In the genomic region with DNA sequence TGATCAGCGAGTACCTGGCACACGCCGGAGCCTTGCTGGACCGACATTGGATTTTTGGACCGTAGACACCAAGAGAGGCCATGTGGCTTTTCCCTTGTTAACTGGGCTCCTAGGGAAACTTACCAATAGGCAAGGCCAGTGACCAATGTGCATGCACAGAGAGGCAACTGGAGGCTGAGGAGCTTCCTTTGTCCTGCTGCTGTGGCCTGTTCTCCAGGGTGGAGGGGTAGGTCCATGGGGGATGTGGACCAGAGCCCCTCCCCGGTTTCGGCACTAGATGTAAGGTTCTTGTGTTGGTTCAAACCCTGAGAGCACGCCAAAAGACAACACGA, we compare ENCODE assay signal across 1 cellular context.
TF ChIP-seq lines count a peak whose summit lies in the region.

No MANE protein-coding gene starts in this region.

TF ChIP-seq in K562, 482 proteins besides CTCF, POLR2A, EP300 and RAD21:
- TF ChIP-seq FOXK1 (CRISPR knock-in tag; IDR thresholded peaks at IDR 0.05; ENCODE audit: borderline replicate concordance) (0 out of 2 replicates have a peak, but pooled peaks have one; percentile 35), MTF1 (CRISPR knock-in tag; IDR thresholded peaks at IDR 0.05; ENCODE audit: borderline replicate concordance) (no peak), HDGF (IDR thresholded peaks at IDR 0.05) (0 out of 2 replicates have a peak, but pooled peaks have one; percentile 7), SP1 (CRISPR knock-in tag; IDR thresholded peaks at IDR 0.05) (peak; percentile 63; the same call in 1 of the 2 replicates), ZKSCAN3 (CRISPR knock-in tag; IDR thresholded peaks at IDR 0.05) (peak; percentile 41; the same call in 1 of the 2 replicates), MECOM (CRISPR knock-in tag; IDR thresholded peaks at IDR 0.05) (no peak), NFE2 (IDR thresholded peaks at IDR 0.05; ENCODE audit: low read depth) (no peak), FIP1L1 (IDR thresholded peaks at IDR 0.05; ENCODE audit: low read depth, low read length, poor library complexity, severe bottlenecking) (no peak), NFRKB (IDR thresholded peaks at IDR 0.05; ENCODE audit: low read depth) (peak; percentile 95), ERF (CRISPR knock-in tag; IDR thresholded peaks at IDR 0.05) (0 out of 2 replicates have a peak, but pooled peaks have one; percentile 12)
- TF ChIP-seq, protein P1, sequence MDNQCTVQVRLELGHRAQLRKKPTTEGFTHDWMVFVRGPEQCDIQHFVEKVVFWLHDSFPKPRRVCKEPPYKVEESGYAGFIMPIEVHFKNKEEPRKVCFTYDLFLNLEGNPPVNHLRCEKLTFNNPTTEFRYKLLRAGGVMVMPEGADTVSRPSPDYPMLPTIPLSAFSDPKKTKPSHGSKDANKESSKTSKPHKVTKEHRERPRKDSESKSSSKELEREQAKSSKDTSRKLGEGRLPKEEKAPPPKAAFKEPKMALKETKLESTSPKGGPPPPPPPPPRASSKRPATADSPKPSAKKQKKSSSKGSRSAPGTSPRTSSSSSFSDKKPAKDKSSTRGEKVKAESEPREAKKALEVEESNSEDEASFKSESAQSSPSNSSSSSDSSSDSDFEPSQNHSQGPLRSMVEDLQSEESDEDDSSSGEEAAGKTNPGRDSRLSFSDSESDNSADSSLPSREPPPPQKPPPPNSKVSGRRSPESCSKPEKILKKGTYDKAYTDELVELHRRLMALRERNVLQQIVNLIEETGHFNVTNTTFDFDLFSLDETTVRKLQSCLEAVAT (IDR thresholded peaks at IDR 0.05) = 0 out of 4 replicates have a peak, but pooled peaks of 1 of the 2 experiments have one; percentile 22
- TF ChIP-seq, protein P2, sequence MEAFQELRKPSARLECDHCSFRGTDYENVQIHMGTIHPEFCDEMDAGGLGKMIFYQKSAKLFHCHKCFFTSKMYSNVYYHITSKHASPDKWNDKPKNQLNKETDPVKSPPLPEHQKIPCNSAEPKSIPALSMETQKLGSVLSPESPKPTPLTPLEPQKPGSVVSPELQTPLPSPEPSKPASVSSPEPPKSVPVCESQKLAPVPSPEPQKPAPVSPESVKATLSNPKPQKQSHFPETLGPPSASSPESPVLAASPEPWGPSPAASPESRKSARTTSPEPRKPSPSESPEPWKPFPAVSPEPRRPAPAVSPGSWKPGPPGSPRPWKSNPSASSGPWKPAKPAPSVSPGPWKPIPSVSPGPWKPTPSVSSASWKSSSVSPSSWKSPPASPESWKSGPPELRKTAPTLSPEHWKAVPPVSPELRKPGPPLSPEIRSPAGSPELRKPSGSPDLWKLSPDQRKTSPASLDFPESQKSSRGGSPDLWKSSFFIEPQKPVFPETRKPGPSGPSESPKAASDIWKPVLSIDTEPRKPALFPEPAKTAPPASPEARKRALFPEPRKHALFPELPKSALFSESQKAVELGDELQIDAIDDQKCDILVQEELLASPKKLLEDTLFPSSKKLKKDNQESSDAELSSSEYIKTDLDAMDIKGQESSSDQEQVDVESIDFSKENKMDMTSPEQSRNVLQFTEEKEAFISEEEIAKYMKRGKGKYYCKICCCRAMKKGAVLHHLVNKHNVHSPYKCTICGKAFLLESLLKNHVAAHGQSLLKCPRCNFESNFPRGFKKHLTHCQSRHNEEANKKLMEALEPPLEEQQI (IDR thresholded peaks at IDR 0.05) = 0 out of 2 replicates have a peak, but pooled peaks have one; percentile 14
